Comparison of ENCODE assay signal across 15 cellular contexts in the genomic region with DNA sequence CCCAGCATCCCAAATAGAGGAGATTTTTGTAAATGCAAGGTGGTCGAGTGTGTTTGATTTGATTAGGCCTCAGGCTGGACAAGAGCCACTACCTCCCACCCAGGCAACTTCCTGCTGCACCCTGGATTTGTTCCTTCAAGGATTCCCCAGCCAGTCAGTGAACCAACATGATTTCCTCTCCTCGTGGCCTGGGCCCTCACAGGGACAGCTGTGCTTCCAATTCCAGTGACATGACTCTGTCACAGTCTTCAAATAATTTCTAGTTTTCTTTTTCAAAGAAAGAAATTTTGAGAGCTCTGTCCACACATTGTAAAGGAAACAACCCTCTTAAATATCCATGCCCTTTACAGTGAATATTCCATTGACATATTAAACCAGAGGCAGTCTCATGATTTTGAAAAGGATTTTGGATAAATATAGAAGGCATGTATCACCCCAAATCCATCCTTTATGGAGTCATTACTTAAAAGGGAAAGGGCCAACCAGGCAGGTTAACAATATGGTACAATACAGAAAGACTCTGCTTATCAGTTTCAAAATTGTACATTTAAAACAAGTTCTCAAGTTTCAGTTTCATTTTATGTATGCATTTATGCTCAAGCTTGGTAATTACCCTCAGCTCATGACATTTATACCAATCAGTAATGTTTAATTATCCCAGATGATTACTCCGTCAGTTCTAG.
DNase-seq lines count a peak whose midpoint lies in the region; ATAC-seq, FAIRE-seq and TF ChIP-seq lines count a peak whose summit lies in the region.
"Had no signal": no experiment of that assay in that cellular context is flagged by ENCODE, and none has a peak within 500 bp of the region (broad histone marks: within the 10 kb centered on the region; RNA-seq: fewer than 3 reads in every experiment).

No MANE protein-coding gene starts in this region.

- H3K36me3 ChIP-seq in MM.1S (replicated peaks; ENCODE audit: insufficient read depth, low read length) (no peaks in the 10 kb centered on the region), GM12878 (ENCODE audit: control insufficient read depth in 2 of 2, insufficient read depth in 2 of 2, low read length in 1 of 2) (no peaks in the 10 kb centered on the region), small intestine (ENCODE audit: control insufficient read depth in 2 of 2, insufficient read depth in 2 of 2, low read length in 2 of 2) (no peaks in the 10 kb centered on the region)
- H3K36me3 ChIP-seq: upper lobe of left lung had no signal

- peak; percentile 9 to 34 for ATAC-seq in activated CD4-positive, CD25-positive, alpha-beta regulatory T cell treated with anti-CD3 and anti-CD28 coated beads, Interleukin-2, amount 50 U/mL, for 24 hours
- ATAC-seq in GM12878: peak; percentile 58

- H3K9me2 ChIP-seq in MM.1S (replicated peaks; ENCODE audit: insufficient read depth, low read length): no peaks in the 10 kb centered on the region

- H4K20me1 ChIP-seq in MM.1S (ENCODE audit: insufficient read depth, low read length) (no peaks in the 10 kb centered on the region), GM12878 (ENCODE audit: control insufficient read depth, insufficient read depth) (no peaks in the 10 kb centered on the region)

- no peak overlapping the region; the same call in 1 of the 2 replicates for H2AFZ ChIP-seq in MM.1S (ENCODE audit: low read length)
- H2AFZ ChIP-seq in GM12878 (ENCODE audit: control insufficient read depth, low read depth, low read length): no peak overlapping the region
- H2AFZ ChIP-seq: GM23248 had no signal

- no peak for DNase-seq in activated CD4-positive, CD25-positive, alpha-beta regulatory T cell treated with anti-CD3 and anti-CD28 coated beads, Interleukin-2, amount 50 U/mL, for 72 hours
- DNase-seq in MM.1S (peak; percentile 54), GM12878 (ENCODE audit: low read depth, low spot score) (no peak), small intestine (peak; percentile 49), GF-D8 (lab: John Stamatoyannopoulos, UW) (no peak), HTR-8/SVneo (ENCODE audit: insufficient read length, low spot score) (no peak), NCI-H82 treated with DMSO at 0.1 percent for 48 hours (lab: John Stamatoyannopoulos, UW; ENCODE audit: unreplicated experiment) (no peak)
- DNase-seq: 8988T; amygdala; cortex of kidney; GM23248; NCI-H1092; stimulated activated CD4-positive, alpha-beta T cell treated with anti-CD3 and anti-CD28 coated beads, Interleukin-1b, Interleukin-23, amount 100 ng/mL, for 48 hours; upper lobe of left lung had no signal

- POLR2A ChIA-PET in GM12878 (lab: Charles Lee): interaction anchor here (0.6 kb wide), 1 partner anchor 24 kb away, joined by 3 read pairs; no protein-coding TSS in a partner anchor

- in situ Hi-C loops in GM12878 (cut with MboI): no loop called here

- peak; percentile 62 for FAIRE-seq in GM12878 (lab: Jason Lieb, UNC)
- no peak for FAIRE-seq in small intestine (lab: Jason Lieb, UNC)
- no peak for FAIRE-seq in HTR-8/SVneo (lab: Jason Lieb, UNC)

- peaks cover 14% of the 10 kb centered on the region for H3K4me1 ChIP-seq in MM.1S (ENCODE audit: low read length)
- H3K4me1 ChIP-seq in GM12878 (ENCODE audit: control insufficient read depth, insufficient read depth, low read length): peaks cover 21% of the 10 kb centered on the region
- peaks cover 16 to 22% of the 10 kb centered on the region in 2 donors for H3K4me1 ChIP-seq in small intestine (ENCODE audit: control insufficient read depth in 2 of 2, insufficient read depth in 1 of 2, low read depth in 1 of 2, low read length in 1 of 2)

- H3K4me2 ChIP-seq in MM.1S (ENCODE audit: low read depth, low read length) (peak overlapping the region; percentile 34), GM12878 (ENCODE audit: control insufficient read depth, insufficient read depth) (0 out of 2 replicates have a peak overlapping the region, but pooled peaks have one; percentile 5)

- no peaks in the 10 kb centered on the region for H3K9me3 ChIP-seq in MM.1S (replicated peaks; ENCODE audit: insufficient read depth, low read length)
- H3K9me3 ChIP-seq in GM12878 (replicated peaks; ENCODE audit: control insufficient read depth, insufficient read depth, low read length): no peaks in the 10 kb centered on the region
- no peaks in the 10 kb centered on the region for H3K9me3 ChIP-seq in small intestine (ENCODE audit: control insufficient read depth, low read depth)
- H3K9me3 ChIP-seq: upper lobe of left lung had no signal

- H3K79me2 ChIP-seq in MM.1S (ENCODE audit: low read length): no peaks in the 10 kb centered on the region
- no peaks in the 10 kb centered on the region for H3K79me2 ChIP-seq in GM12878 (ENCODE audit: control insufficient read depth, insufficient read depth, low read length)

- RAD21 ChIA-PET in GM12878 (lab: Charles Lee; ENCODE audit: unreplicated experiment): interaction anchor here (0.6 to 0.9 kb wide), 2 partner anchors 19 to 106 kb away, joined by 3 read pairs; no protein-coding TSS in a partner anchor

- H3F3A ChIP-seq in MM.1S (ENCODE audit: insufficient read depth, low read length): no peaks in the 10 kb centered on the region

- intact Hi-C loops in GM12878 (cut with micrococcal nuclease; ENCODE audit: unreplicated experiment): no loop called here

- no peak overlapping the region for H3K4me3 ChIP-seq in MM.1S (ENCODE audit: low read length)
- H3K4me3 ChIP-seq in GM12878: no peak overlapping the region
- H3K4me3 ChIP-seq in small intestine (ENCODE audit: low read depth in 1 of 2, low read length in 2 of 2): no peak overlapping the region
- H3K4me3 ChIP-seq: GM23248, upper lobe of left lung had no signal

- H3K27me3 ChIP-seq in MM.1S (replicated peaks; ENCODE audit: insufficient read depth, low read length): no peaks in the 10 kb centered on the region
- H3K27me3 ChIP-seq in GM12878 (replicated peaks in 1 of 2; ENCODE audit: control insufficient read depth in 2 of 2, insufficient read depth in 2 of 2, low read length in 1 of 2): no peaks in the 10 kb centered on the region
- no peaks in the 10 kb centered on the region for H3K27me3 ChIP-seq in small intestine (ENCODE audit: control insufficient read depth in 2 of 2, insufficient read depth in 2 of 2, low read length in 2 of 2)
- H3K27me3 ChIP-seq: upper lobe of left lung had no signal

- H3K27ac ChIP-seq in MM.1S (ENCODE audit: low read length) (no peak overlapping the region; the same call in 1 of the 2 replicates), GM12878 (ENCODE audit: control insufficient read depth, insufficient read depth) (no peak overlapping the region), small intestine (ENCODE audit: low read depth in 1 of 2, low read length in 1 of 2) (no peak overlapping the region)
- H3K27ac ChIP-seq: GM23248, upper lobe of left lung had no signal

- 63% methylated on average over 3 of the region's 3 CpGs for WGBS in GM12878 (ENCODE audit: insufficient coverage, insufficient replicate concordance, low lambda C conversion rate, missing lambda C conversion rate)
- WGBS in small intestine, 3 donors: 35 to 53% (median 48%) methylated on average over 3 of the region's 3 CpGs

- no peak for TF ChIP-seq POLR2A in GM12878 (IDR thresholded peaks at IDR 0.05; ENCODE audit: low read depth, low read length)

- TF ChIP-seq RAD21 in GM12878 (IDR thresholded peaks at IDR 0.05; ENCODE audit: insufficient read depth, low read depth, low read length): no peak

- H3K9ac ChIP-seq in MM.1S (ENCODE audit: low read length) (no peak overlapping the region), GM12878 (ENCODE audit: control insufficient read depth, insufficient read depth, low read length) (no peak overlapping the region)
- H3K9ac ChIP-seq: GM23248 had no signal

- SMC1A ChIA-PET in GM12878 (lab: Charles Lee; ENCODE audit: uncharacterized antibody, unreplicated experiment): interaction anchor here (1.1 to 1.8 kb wide), 4 partner anchors 18 to 125 kb away, joined by 3 to 6 read pairs (median 4); no protein-coding TSS in a partner anchor

- TF ChIP-seq EP300 in GM12878 (IDR thresholded peaks at IDR 0.05; ENCODE audit: borderline replicate concordance in 1 of 2, control insufficient read depth in 1 of 2, low read depth in 2 of 2, low read length in 2 of 2): 0 out of 4 replicates have a peak, but pooled peaks of 1 of the 2 experiments have one; percentile 9

- CTCF ChIA-PET in GM12878 (lab: Yijun Ruan, JAX): no interaction called here

- no peak for TF ChIP-seq CTCF in MM.1S (IDR thresholded peaks at IDR 0.05; ENCODE audit: low read length)
- no peak for TF ChIP-seq CTCF in GM12878 (IDR thresholded peaks at IDR 0.05 in 2 of 3, conservative IDR thresholded peaks at IDR 0.05 in 1 of 3; ENCODE audit: control insufficient read depth in 2 of 3, extremely low read depth in 1 of 3, insufficient read depth in 1 of 3, low read depth in 3 of 3, low read length in 3 of 3)

- BruUV-seq in GM12878 (replicated peaks; lab: Mats Ljungman, UMichigan): no TSS peak

TF ChIP-seq in GM12878, 131 proteins besides CTCF, POLR2A, EP300 and RAD21:
- TF ChIP-seq BCL11A (IDR thresholded peaks at IDR 0.05; ENCODE audit: low read depth, low read length) (no peak), JUNB (IDR thresholded peaks at IDR 0.05) (peak; percentile 65), IKZF2 (IDR thresholded peaks at IDR 0.05) (peak in 1 of 2 experiments; percentile 19; a peak in 1 of 4 replicates), IRF4 (IDR thresholded peaks at IDR 0.05; ENCODE audit: low read depth, low read length) (no peak), MTA2 (IDR thresholded peaks at IDR 0.05; ENCODE audit: low read depth) (peak; percentile 43; the same call in 1 of the 2 replicates)

Comparison
In these comparisons a context has a peak if more than half of its experiments do, and no peak if none do; other contexts are left out.
1. DNase-seq: peak in MM.1S (single experiment) and small intestine (single experiment); none in activated CD4-positive, CD25-positive, alpha-beta regulatory T cell treated with anti-CD3 and anti-CD28 coated beads, Interleukin-2, amount 50 U/mL, for 72 hours (single experiment), GM12878 (single experiment), GF-D8 (single experiment), HTR-8/SVneo (single experiment) and NCI-H82 treated with DMSO at 0.1 percent for 48 hours (single experiment).